8 cellular contexts compared by ENCODE assay signal in the genomic region with DNA sequence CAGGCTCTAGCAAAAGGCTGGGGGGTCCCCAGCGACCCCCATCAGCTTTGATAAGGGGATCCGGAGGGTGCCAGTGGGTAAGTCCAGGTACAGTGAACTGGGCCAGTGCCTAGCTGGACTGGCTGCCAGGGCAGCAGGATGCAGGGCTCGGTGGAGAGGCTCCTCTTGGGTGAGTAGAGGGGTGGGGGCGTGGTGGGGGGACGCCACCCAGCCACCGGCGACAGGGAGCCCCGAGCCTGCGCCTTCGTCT. TPM values are rescaled to one million over a fixed set of nuclear protein-coding genes. Genes with fewer than 3 reads are reported as not detected.
DNase-seq lines count a peak whose midpoint lies in the region; TF ChIP-seq lines count a peak whose summit lies in the region.

No MANE protein-coding gene starts in this region.

- no peak for TF ChIP-seq POLR2A in transverse colon (IDR thresholded peaks at IDR 0.05)

- peak overlapping the region; percentile 62 for H3K18ac ChIP-seq in mesendoderm (ENCODE audit: low read length)

- H3K27ac ChIP-seq in mesendoderm (ENCODE audit: low read depth, low read length) (peak overlapping the region; percentile 82), transverse colon (peak overlapping the region; percentile 78 to 84 (median 82))

- H2BK5ac ChIP-seq in mesendoderm (ENCODE audit: low read length): peak overlapping the region; percentile 27

- no peak overlapping the region for H4K8ac ChIP-seq in mesendoderm (ENCODE audit: low read depth, low read length)

- peak overlapping the region; percentile 81 for H3K4me2 ChIP-seq in mesendoderm (ENCODE audit: low read length)

- peak overlapping the region; percentile 72 for H3K9ac ChIP-seq in mesendoderm (ENCODE audit: low read length)

- intact Hi-C loops in MCF 10A (cut with micrococcal nuclease): no loop called here
- intact Hi-C loops in transverse colon (cut with DNase I; ENCODE audit: low total_unique reads): no loop called here

- H3K36me3 ChIP-seq in mesendoderm (ENCODE audit: control insufficient read depth, insufficient read depth, low read length) (no peaks in the 10 kb centered on the region), transverse colon (no peaks in the 10 kb centered on the region)

- peaks cover 37% of the 10 kb centered on the region for H3K4me1 ChIP-seq in mesendoderm (ENCODE audit: control insufficient read depth, low read depth, low read length)
- H3K4me1 ChIP-seq in transverse colon: peaks cover 20 to 51% (median 44%) of the 10 kb centered on the region in 4 donors

- TF ChIP-seq EP300 in transverse colon (IDR thresholded peaks at IDR 0.05; ENCODE audit: low read depth): no peak

- no peak overlapping the region for H3K27ac Mint-ChIP-seq in activated naive CD4-positive, alpha-beta T cell treated with anti-CD3 and anti-CD28 coated beads, Interleukin-2, amount 10 ng/mL, durations not matched to agents 7 days and 5 days
- H3K27ac Mint-ChIP-seq in MCF 10A (ENCODE audit: low read depth, unreplicated experiment): peak overlapping the region; percentile 35

- H2AK5ac ChIP-seq in mesendoderm (ENCODE audit: low read length): no peak overlapping the region

- POLR2A ChIA-PET in MCF 10A (lab: Yijun Ruan, JAX): interaction anchor here (0.6 to 2.8 kb wide), 6 partner anchors 10 to 107 kb away, joined by 3 to 13 read pairs (median 4); a partner anchor contains a TSS

- no peak overlapping the region for H2BK15ac ChIP-seq in mesendoderm (replicated peaks; ENCODE audit: low read depth)

- no peak overlapping the region for H3K23ac ChIP-seq in mesendoderm (ENCODE audit: low read length)

- no peaks in the 10 kb centered on the region for H3K36me3 Mint-ChIP-seq in activated naive CD4-positive, alpha-beta T cell treated with anti-CD3 and anti-CD28 coated beads, Interleukin-2, amount 10 ng/mL, durations not matched to agents 7 days and 5 days
- H3K36me3 Mint-ChIP-seq in MCF 10A (ENCODE audit: insufficient read depth, unreplicated experiment): peaks cover 6% of the 10 kb centered on the region

- no peak for TF ChIP-seq CTCF in MCF 10A (IDR thresholded peaks at IDR 0.05; ENCODE audit: unreplicated experiment)
- TF ChIP-seq CTCF in transverse colon (IDR thresholded peaks at IDR 0.05): no peak

- BruUV-seq in MCF 10A (replicated peaks; lab: Mats Ljungman, UMichigan): no TSS peak

- in situ Hi-C loops in transverse colon (cut with MboI; ENCODE audit: low pct_ligation_motif_present in 1 of 4, low pct_unique_long_range_greater_than_20kb in 1 of 4, low sequenced_read_pairs in 3 of 4): no loop called here

- H3K27me3 ChIP-seq in mesendoderm (ENCODE audit: insufficient read depth, low read length, poor library complexity) (no peaks in the 10 kb centered on the region), transverse colon (no peaks in the 10 kb centered on the region)

- H3K9me3 Mint-ChIP-seq in activated naive CD4-positive, alpha-beta T cell treated with anti-CD3 and anti-CD28 coated beads, Interleukin-2, amount 10 ng/mL, durations not matched to agents 7 days and 5 days: no peaks in the 10 kb centered on the region
- no peaks in the 10 kb centered on the region for H3K9me3 Mint-ChIP-seq in MCF 10A (ENCODE audit: unreplicated experiment)

- H3K4me3 Mint-ChIP-seq in activated naive CD4-positive, alpha-beta T cell treated with anti-CD3 and anti-CD28 coated beads, Interleukin-2, amount 10 ng/mL, durations not matched to agents 7 days and 5 days: peak overlapping the region; percentile 22
- peak overlapping the region; percentile 74 for H3K4me3 Mint-ChIP-seq in MCF 10A (ENCODE audit: unreplicated experiment)

- WGBS in mesendoderm (ENCODE audit: extremely low coverage, insufficient coverage, low lambda C conversion rate): no CpG with 5 or more reads among the region's 10 CpGs
- WGBS in transverse colon (ENCODE audit: low coverage in 1 of 2), 2 donors: 9% methylated on average over 3 of the region's 10 CpGs; no CpG with 5 or more reads in 1 of the 2 donors

- no peak overlapping the region for H4K5ac ChIP-seq in mesendoderm (ENCODE audit: low read length)

- no peak for DNase-seq in activated naive CD4-positive, alpha-beta T cell treated with anti-CD3 and anti-CD28 coated beads, Interleukin-2, amount 10 ng/mL, durations not matched to agents 7 days and 5 days
- DNase-seq in activated naive CD4-positive, alpha-beta T cell (lab: John Stamatoyannopoulos, UW): no peak
- DNase-seq in MCF 10A (ENCODE audit: unreplicated experiment) (no peak), mesendoderm (no peak), transverse colon (no peak), NCI-H510A treated with DMSO at 0.1 percent for 48 hours (lab: John Stamatoyannopoulos, UW) (no peak), NCI-H2227 treated with DMSO at 0.1 percent for 48 hours (lab: John Stamatoyannopoulos, UW) (no peak), NK-92 (lab: John Stamatoyannopoulos, UW; ENCODE audit: unreplicated experiment) (no peak)

- CTCF ChIA-PET in activated naive CD4-positive, alpha-beta T cell treated with anti-CD3 and anti-CD28 coated beads, Interleukin-2, amount 10 ng/mL, durations not matched to agents 7 days and 5 days (lab: Charles Lee): interaction anchor here (0.9 to 11.1 kb wide), 7 partner anchors 9 to 80 kb away, joined by 3 to 207 read pairs (median 15); no protein-coding TSS in a partner anchor
- CTCF ChIA-PET in MCF 10A (lab: Yijun Ruan, JAX): interaction anchor here (0.6 to 14.4 kb wide), 11 partner anchors 11 to 1117 kb away, joined by 3 to 262 read pairs (median 4); a partner anchor contains a TSS

- H3K4me3 ChIP-seq in mesendoderm (ENCODE audit: low read length) (peak overlapping the region; percentile 48), transverse colon (peak overlapping the region; percentile 44 to 56 (median 46))

- peak overlapping the region; percentile 44 for H3K4ac ChIP-seq in mesendoderm (ENCODE audit: low read depth, low read length)

- peaks cover 22% of the 10 kb centered on the region for H3K4me1 Mint-ChIP-seq in activated naive CD4-positive, alpha-beta T cell treated with anti-CD3 and anti-CD28 coated beads, Interleukin-2, amount 10 ng/mL, durations not matched to agents 7 days and 5 days
- H3K4me1 Mint-ChIP-seq in MCF 10A (ENCODE audit: insufficient read depth, unreplicated experiment): peaks cover 18% of the 10 kb centered on the region

- H3K9me3 ChIP-seq in transverse colon: no peaks in the 10 kb centered on the region

- peak overlapping the region; percentile 90 for H3K56ac ChIP-seq in mesendoderm (ENCODE audit: low read length)

- H3K79me2 ChIP-seq in mesendoderm (ENCODE audit: control insufficient read depth, insufficient read depth, low read length): peaks cover 8% of the 10 kb centered on the region

- H3K27me3 Mint-ChIP-seq in activated naive CD4-positive, alpha-beta T cell treated with anti-CD3 and anti-CD28 coated beads, Interleukin-2, amount 10 ng/mL, durations not matched to agents 7 days and 5 days: peaks cover 69% of the 10 kb centered on the region
- H3K27me3 Mint-ChIP-seq in MCF 10A (ENCODE audit: insufficient read depth, unreplicated experiment): no peaks in the 10 kb centered on the region

- peak overlapping the region; percentile 10 for H2BK120ac ChIP-seq in mesendoderm (ENCODE audit: low read depth, low read length)

- peaks cover 9% of the 10 kb centered on the region for H3K79me1 ChIP-seq in mesendoderm (ENCODE audit: low read length)

RNA-seq across cellular contexts. Expression of a gene that starts 0.2 kb away (rescaled TPM):
- total RNA-seq in MCF 10A (2022): 1.4 and 3.4 TPM in 2 replicates
- 7.8 TPM for polyA plus RNA-seq in mesendoderm (2013, experiment 1 of 2)
- polyA plus RNA-seq in mesendoderm (2013, experiment 2 of 2): 7.4 TPM
- 10 to 100 TPM in 2 of 4 donors, 1 to 10 TPM in 2; 8.1 to 51.7 (median 24.6) TPM for total RNA-seq in transverse colon

RNA-seq across cellular contexts. Expression of a gene that starts 14.5 kb away (rescaled TPM):
- 19.4 and 20.2 TPM in 2 replicates for total RNA-seq in MCF 10A (2022)
- 9.6 TPM for polyA plus RNA-seq in mesendoderm (2013, experiment 1 of 2)
- polyA plus RNA-seq in mesendoderm (2013, experiment 2 of 2): 9.2 TPM
- 10 to 100 TPM; 19.9 to 76.7 (median 23.1) TPM for total RNA-seq in transverse colon

RNA-seq across cellular contexts. Expression of a gene that starts 33.2 kb away (rescaled TPM):
- total RNA-seq in MCF 10A (2022) (not detected in 2 replicates), transverse colon (under 1 TPM in 1 of 4 donors, not detected in 3; 0.32 TPM)
- 0.04 TPM for polyA plus RNA-seq in mesendoderm (2013, experiment 1 of 2)
- polyA plus RNA-seq in mesendoderm (2013, experiment 2 of 2): 0.03 TPM

RNA-seq across cellular contexts. Expression of a gene that starts 52.7 kb away (rescaled TPM):
- total RNA-seq in MCF 10A (2022) (16.2 and 22.5 TPM in 2 replicates), transverse colon (10 to 100 TPM in 1 of 4 donors, 1 to 10 TPM in 3; 8.1 to 16.0 (median 9.3) TPM)
- 56.4 TPM for polyA plus RNA-seq in mesendoderm (2013, experiment 1 of 2)
- 57.0 TPM for polyA plus RNA-seq in mesendoderm (2013, experiment 2 of 2)
